ENCODE assay signal across 23 cellular contexts in the genomic region with DNA sequence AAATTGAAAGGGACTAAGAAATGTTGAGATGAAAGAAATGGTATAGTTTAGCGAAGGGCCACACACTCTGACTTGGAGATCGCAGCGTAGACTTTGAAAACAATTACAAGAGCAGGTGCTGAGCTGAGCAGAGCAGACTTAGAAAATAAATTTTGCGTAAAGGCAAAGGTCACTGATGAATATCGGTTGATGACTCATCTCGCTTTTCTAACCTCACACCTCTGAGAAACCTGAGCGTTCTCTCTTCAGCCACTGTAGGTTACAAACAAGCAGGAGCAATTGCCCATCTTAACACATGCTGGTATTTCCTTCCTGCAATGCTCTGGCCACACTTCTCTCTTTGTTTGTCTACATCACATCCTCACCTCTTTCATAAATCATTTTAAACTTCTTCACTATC.
"Had no signal": no experiment of that assay in that cellular context is flagged by ENCODE, and none has a peak within 500 bp of the region (broad histone marks: within the 10 kb centered on the region; RNA-seq: fewer than 3 reads in every experiment).

No MANE protein-coding gene starts in this region.

- H3K36me3 ChIP-seq: left lung, lower lobe of right lung, neural progenitor cell, suprapubic skin, tibial artery had no signal

- H3K4me3 ChIP-seq: left lung, lower lobe of right lung, neural progenitor cell, psoas muscle, suprapubic skin, tibial artery had no signal

- FAIRE-seq: frontal cortex, islet of Langerhans had no signal

- H3K4me2 ChIP-seq: neural progenitor cell had no signal

- DNase-seq: activated B cell treated with CpG ODN at 0.5 μM for 24 hours; activated CD4-positive, alpha-beta T cell treated with anti-CD3 and anti-CD28 coated beads, Interleukin-2, amount 50 U/mL, for 1 hour; activated CD8-positive, alpha-beta T cell treated with anti-CD3 and anti-CD28 coated beads for 36 hours; activated naive CD8-positive, alpha-beta T cell treated with anti-CD3 and anti-CD28 coated beads, Interleukin-2, amount 50 U/mL, for 24 hours; activated T-cell treated with anti-CD3 and anti-CD28 coated beads, Interleukin-2, amount 50 U/mL, for 48 hours; amygdala; dermis blood vessel endothelial cell; effector CD4-positive, alpha-beta T cell; left lung; lower lobe of right lung; mesenchymal stem cell; naive thymus-derived CD8-positive, alpha-beta T cell; occipital lobe; psoas muscle; stimulated activated CD4-positive, alpha-beta T cell treated with anti-CD3 and anti-CD28 coated beads, Interleukin-15, amount 100 ng/mL, for 24 hours; stimulated activated CD4-positive, alpha-beta T cell treated with anti-CD3 and anti-CD28 coated beads, Interleukin-2, amount 100 ng/mL, for 24 hours; stimulated activated naive CD4-positive, alpha-beta T cell; tibial artery had no signal

- H3K9ac ChIP-seq: neural progenitor cell, parathyroid adenoma had no signal

- H3K4me1 ChIP-seq: left lung, lower lobe of right lung, parathyroid adenoma, psoas muscle, suprapubic skin, tibial artery had no signal

- H2AFZ ChIP-seq: neural progenitor cell, parathyroid adenoma had no signal

- ATAC-seq: activated CD8-positive, alpha-beta T cell treated with anti-CD3 and anti-CD28 coated beads for 36 hours; activated naive CD8-positive, alpha-beta T cell treated with anti-CD3 and anti-CD28 coated beads, Interleukin-2, amount 50 U/mL, for 24 hours; left lung; lower lobe of right lung; naive thymus-derived CD8-positive, alpha-beta T cell; psoas muscle had no signal

- H3K79me2 ChIP-seq: parathyroid adenoma had no signal

- H3K9me3 ChIP-seq: left lung, lower lobe of right lung, psoas muscle, suprapubic skin, tibial artery had no signal

- H3K27me3 ChIP-seq: left lung, neural progenitor cell, suprapubic skin, tibial artery had no signal

- H3K27ac ChIP-seq: left lung, lower lobe of right lung, neural progenitor cell, parathyroid adenoma, psoas muscle, suprapubic skin, tibial artery had no signal
